Comparison of ENCODE assay signal across 8 cellular contexts in genomic region chr3:9791790-9792404, GRCh38. TPM values are rescaled to one million over a fixed set of nuclear protein-coding genes. Genes with fewer than 3 reads are reported as not detected.
DNase-seq lines count a peak whose midpoint lies in the region; ATAC-seq and TF ChIP-seq lines count a peak whose summit lies in the region.

No MANE protein-coding gene starts in this region.

- TF ChIP-seq RAD21 in IMR-90 (IDR thresholded peaks at IDR 0.05; ENCODE audit: low read length), result no peak

- H3K27me3 ChIP-seq in IMR-90 (ENCODE audit: control insufficient read depth, insufficient read depth, low read length), result no peaks in the 10 kb centered on the region
- H3K27me3 ChIP-seq in naive thymus-derived CD4-positive, alpha-beta T cell (ENCODE audit: control insufficient read depth in 2 of 2, insufficient read depth in 2 of 2, low read length in 2 of 2), result no peaks in the 10 kb centered on the region

- CTCF ChIA-PET in IMR-90 (lab: Yijun Ruan, JAX), result interaction anchor here (0.9 kb wide), 1 partner anchor 76 kb away, joined by 5 read pairs; no protein-coding TSS in a partner anchor
- CTCF ChIA-PET in naive thymus-derived CD4-positive, alpha-beta T cell (lab: Charles Lee), result interaction anchor here (1.4 kb wide), 1 partner anchor 16 kb away, joined by 7 read pairs; no protein-coding TSS in a partner anchor

- H3K4me2 ChIP-seq in IMR-90 (ENCODE audit: low read depth, low read length), result peak overlapping the region; percentile 94

- H3K4me3 Mint-ChIP-seq in naive thymus-derived CD4-positive, alpha-beta T cell, result peak overlapping the region; percentile 90 to 100 (median 98)

- H2BK5ac ChIP-seq in IMR-90 (ENCODE audit: low read depth, low read length, poor library complexity, severe bottlenecking), result peak overlapping the region; percentile 95

- POLR2A ChIA-PET in IMR-90 (lab: Charles Lee; ENCODE audit: unreplicated experiment), result no interaction called here
- POLR2A ChIA-PET in naive thymus-derived CD4-positive, alpha-beta T cell (lab: Charles Lee), result interaction anchor here (0.5 to 2.7 kb wide), 29 partner anchors 10 to 472 kb away, joined by 3 to 61 read pairs (median 5); partner anchors contain the start of genes BRPF1, CAMK1, CRELD1 and JAGN1

- peaks cover 19% of the 10 kb centered on the region for H3K9me1 ChIP-seq in IMR-90 (ENCODE audit: insufficient read depth, low read length)

- H2BK120ac ChIP-seq in IMR-90 (ENCODE audit: low read depth, low read length), result peak overlapping the region; percentile 60

- peak overlapping the region; percentile 89 for H4K5ac ChIP-seq in IMR-90 (ENCODE audit: low read depth, low read length)

- no peaks in the 10 kb centered on the region for H3K9me3 Mint-ChIP-seq in naive thymus-derived CD4-positive, alpha-beta T cell

- peak overlapping the region; percentile 53 for H2BK15ac ChIP-seq in IMR-90 (ENCODE audit: low read depth, low read length)

- H3K27ac Mint-ChIP-seq in naive thymus-derived CD4-positive, alpha-beta T cell, result peak overlapping the region; percentile 97 to 100 (median 99)

- H3K27ac ChIP-seq in IMR-90 (ENCODE audit: insufficient read depth, low read length), result peak overlapping the region; percentile 95
- H3K27ac ChIP-seq in naive thymus-derived CD4-positive, alpha-beta T cell (ENCODE audit: low read depth, low read length), result peak overlapping the region; percentile 98

- in situ Hi-C loops in IMR-90 (cut with MboI; ENCODE audit: low sequenced_read_pairs), result no loop called here

- peak overlapping the region; percentile 96 for H3K23ac ChIP-seq in IMR-90 (ENCODE audit: low read depth, low read length)

- H4K8ac ChIP-seq in IMR-90 (ENCODE audit: low read depth in 2 of 2, low read length in 2 of 2), result peak overlapping the region; percentile 88 to 97

- H2AK9ac ChIP-seq in IMR-90 (replicated peaks; ENCODE audit: low read depth, low read length, poor library complexity), result peak overlapping the region; percentile 95

- H3K4me3 ChIP-seq in AG09309 (ENCODE audit: control insufficient read depth, low read depth, low read length) (peak overlapping the region; percentile 93), IMR-90 (ENCODE audit: insufficient read depth, low read depth, low read length) (peak overlapping the region; percentile 88), choroid plexus epithelial cell (ENCODE audit: low read depth, low read length) (peak overlapping the region; percentile 83)
- peak overlapping the region; percentile 81 for H3K4me3 ChIP-seq in naive thymus-derived CD4-positive, alpha-beta T cell (ENCODE audit: low read length)

- H3K79me1 ChIP-seq in IMR-90 (ENCODE audit: low read depth in 1 of 2, low read length in 2 of 2), result peaks cover 31 to 51% of the 10 kb centered on the region in 2 experiments

- no peak overlapping the region for H2BK20ac ChIP-seq in IMR-90 (ENCODE audit: low read depth, low read length)

- peak overlapping the region; percentile 94 for H2AFZ ChIP-seq in IMR-90 (replicated peaks; ENCODE audit: low read length, poor library complexity)

- dilution Hi-C loops in IMR-90 (cut with HindIII; ENCODE audit: low sequenced_read_pairs, unreplicated experiment), result no loop called here

- peaks cover 18 to 44% (median 34%) of the 10 kb centered on the region in 5 donors for H3K36me3 Mint-ChIP-seq in naive thymus-derived CD4-positive, alpha-beta T cell

- H3K4ac ChIP-seq in IMR-90 (ENCODE audit: low read depth, low read length), result peak overlapping the region; percentile 97

- TSS peak; percentile 64 for BruUV-seq in IMR-90 (replicated peaks; lab: Mats Ljungman, UMichigan)

- H3K56ac ChIP-seq in IMR-90 (ENCODE audit: extremely low read depth, insufficient read depth, low read length), result peak overlapping the region; percentile 84

- 0 out of 2 replicates have a peak, but pooled peaks have one; percentile 11 for TF ChIP-seq POLR2A in IMR-90 (IDR thresholded peaks at IDR 0.05; ENCODE audit: low read depth, low read length)

- TF ChIP-seq CTCF in AG09309 (IDR thresholded peaks at IDR 0.05; ENCODE audit: control insufficient read depth, insufficient read depth, low read depth, low read length, missing control alignments) (no peak), IMR-90 (conservative IDR thresholded peaks at IDR 0.05; ENCODE audit: low read depth, low read length) (no peak), choroid plexus epithelial cell (conservative IDR thresholded peaks at IDR 0.05; ENCODE audit: low read depth, low read length) (no peak)

- peak overlapping the region; percentile 97 for H3K14ac ChIP-seq in IMR-90 (replicated peaks; ENCODE audit: low read depth, low read length)

- H3K18ac ChIP-seq in IMR-90 (ENCODE audit: low read depth, low read length), result peak overlapping the region; percentile 64

- 94% methylated on average over 2 of the region's 14 CpGs; no CpG with 5 or more reads in 1 of the 2 experiments for WGBS in IMR-90 (ENCODE audit: extremely low coverage in 2 of 2, insufficient read length in 1 of 2), 2 experiments

- H3K9me3 ChIP-seq in IMR-90 (ENCODE audit: control insufficient read depth, insufficient read depth, low read length), result no peaks in the 10 kb centered on the region
- no peaks in the 10 kb centered on the region for H3K9me3 ChIP-seq in naive thymus-derived CD4-positive, alpha-beta T cell (ENCODE audit: control insufficient read depth in 2 of 3, low read length in 3 of 3)

- H3K36me3 ChIP-seq in IMR-90 (ENCODE audit: control insufficient read depth, insufficient read depth, low read length), result peaks cover 29% of the 10 kb centered on the region
- H3K36me3 ChIP-seq in naive thymus-derived CD4-positive, alpha-beta T cell (ENCODE audit: control insufficient read depth in 2 of 3, insufficient read depth in 3 of 3, low read length in 3 of 3), result peaks cover 0 to 44% (median under 1%) of the 10 kb centered on the region in 3 experiments

- H4K91ac ChIP-seq in IMR-90 (ENCODE audit: insufficient read depth, low read depth, low read length), result peak overlapping the region; percentile 84

- H3K4me1 ChIP-seq in IMR-90 (ENCODE audit: control insufficient read depth, insufficient read depth, low read length), result peaks cover 9% of the 10 kb centered on the region
- H3K4me1 ChIP-seq in naive thymus-derived CD4-positive, alpha-beta T cell (ENCODE audit: control insufficient read depth in 2 of 2, insufficient read depth in 2 of 2, low read length in 2 of 2), result peaks cover 44 to 46% of the 10 kb centered on the region in 2 donors

- H3K9ac ChIP-seq in IMR-90 (ENCODE audit: low read depth, low read length), result peak overlapping the region; percentile 87

- intact Hi-C loops in IMR-90 (cut with micrococcal nuclease), result loop anchor here (5.0 kb wide), 1 partner anchor 60 kb away; the partner anchor contains the start of gene BRPF1
- intact Hi-C loops in naive thymus-derived CD4-positive, alpha-beta T cell (cut with micrococcal nuclease), result loop anchor here (1.0 to 10.0 kb wide), 20 partner anchors 12 to 529 kb away; partner anchors contain the start of genes BRPF1 (in 2 of the 2), CRELD1 (in 2 of the 2), EMC3 (in 2 of the 2) and JAGN1 (in 2 of the 2)

- peaks cover 45 to 75% (median 62%) of the 10 kb centered on the region in 7 donors for H3K4me1 Mint-ChIP-seq in naive thymus-derived CD4-positive, alpha-beta T cell

- no peak for ATAC-seq in IMR-90 (ENCODE audit: low read depth)
- no peak for ATAC-seq in naive thymus-derived CD4-positive, alpha-beta T cell

- peak overlapping the region; percentile 93 for H2AK5ac ChIP-seq in IMR-90 (ENCODE audit: low read depth, low read length)

- H4K20me1 ChIP-seq in IMR-90 (ENCODE audit: insufficient read depth, low read length), result peaks cover 22% of the 10 kb centered on the region; the same call in 1 of the 2 replicates

- DNase-seq in AG09309 (ENCODE audit: low read depth) (no peak), IMR-90 (no peak), choroid plexus epithelial cell (ENCODE audit: low read depth) (no peak), ureter (ENCODE audit: low spot score) (no peak), Ammon's horn (ENCODE audit: low spot score) (no peak), DMS 273 treated with DMSO at 0.1 percent for 48 hours (lab: John Stamatoyannopoulos, UW) (no peak), NCI-H2196 treated with DMSO at 0.1 percent for 48 hours (lab: John Stamatoyannopoulos, UW; ENCODE audit: unreplicated experiment) (no peak)
- DNase-seq in naive thymus-derived CD4-positive, alpha-beta T cell, result no peak

- H3K27me3 Mint-ChIP-seq in naive thymus-derived CD4-positive, alpha-beta T cell, result no peaks in the 10 kb centered on the region

RNA-seq across cellular contexts. Expression of gene TADA3, which starts 0.4 kb away (rescaled TPM):
- total RNA-seq in IMR-90 (2012; rRNA removed) (69.7 and 83.0 TPM in 2 replicates), ureter (54.6 TPM)
- 68.0 and 69.7 TPM in 2 replicates for polyA plus RNA-seq in IMR-90 (2012; rRNA removed)
- 67.8 and 79.3 TPM in 2 replicates for polyA plus RNA-seq in IMR-90 (2012; cell fraction: cytosol; rRNA removed)
- polyA plus RNA-seq in IMR-90 (2012; cell fraction: nucleus; rRNA removed; ENCODE audit: low replicate concordance), result 37.7 and 38.4 TPM in 2 replicates
- 10 to 100 TPM; 31.6 to 67.4 (median 36.8) TPM for total RNA-seq in naive thymus-derived CD4-positive, alpha-beta T cell
- polyA plus RNA-seq in naive thymus-derived CD4-positive, alpha-beta T cell, result 10 to 100 TPM; 44.3 to 69.5 TPM

RNA-seq across cellular contexts. Expression of gene ARPC4, which starts 1.0 kb away (rescaled TPM):
- total RNA-seq in IMR-90 (2012; rRNA removed), result 383 and 405 TPM in 2 replicates
- 160 and 188 TPM in 2 replicates for polyA plus RNA-seq in IMR-90 (2012; rRNA removed)
- polyA plus RNA-seq in IMR-90 (2012; cell fraction: cytosol; rRNA removed), result 123 and 177 TPM in 2 replicates
- polyA plus RNA-seq in IMR-90 (2012; cell fraction: nucleus; rRNA removed; ENCODE audit: low replicate concordance), result 64.3 and 102 TPM in 2 replicates
- 100 to 1,000 TPM; 128 to 273 (median 129) TPM for total RNA-seq in naive thymus-derived CD4-positive, alpha-beta T cell
- polyA plus RNA-seq in naive thymus-derived CD4-positive, alpha-beta T cell, result 100 to 1,000 TPM; 205 to 212 TPM
- 166 TPM for total RNA-seq in ureter

RNA-seq across cellular contexts. Expression of gene TTLL3, which starts 18.2 kb away (rescaled TPM):
- total RNA-seq in IMR-90 (2012; rRNA removed) (5.8 and 6.8 TPM in 2 replicates), ureter (98.3 TPM)
- 37.4 and 43.4 TPM in 2 replicates for polyA plus RNA-seq in IMR-90 (2012; rRNA removed)
- polyA plus RNA-seq in IMR-90 (2012; cell fraction: cytosol; rRNA removed), result 11.2 TPM in 2 replicates
- 411 and 417 TPM in 2 replicates for polyA plus RNA-seq in IMR-90 (2012; cell fraction: nucleus; rRNA removed; ENCODE audit: low replicate concordance)
- total RNA-seq in naive thymus-derived CD4-positive, alpha-beta T cell, result 100 to 1,000 TPM in 1 of 5 experiments, 10 to 100 TPM in 4; 54.9 to 106 (median 68.0) TPM
- 1 to 10 TPM; 2.5 to 3.3 TPM for polyA plus RNA-seq in naive thymus-derived CD4-positive, alpha-beta T cell

RNA-seq across cellular contexts. Expression of gene CAMK1, which starts 22.1 kb away (rescaled TPM):
- total RNA-seq in IMR-90 (2012; rRNA removed) (28.9 and 33.3 TPM in 2 replicates), ureter (24.3 TPM)
- polyA plus RNA-seq in IMR-90 (2012; rRNA removed), result 36.4 and 41.2 TPM in 2 replicates
- 41.3 and 45.9 TPM in 2 replicates for polyA plus RNA-seq in IMR-90 (2012; cell fraction: cytosol; rRNA removed)
- 22.2 and 41.7 TPM in 2 replicates for polyA plus RNA-seq in IMR-90 (2012; cell fraction: nucleus; rRNA removed; ENCODE audit: low replicate concordance)
- 10 to 100 TPM in 2 of 5 experiments, 1 to 10 TPM in 3; 2.1 to 36.3 (median 2.5) TPM for total RNA-seq in naive thymus-derived CD4-positive, alpha-beta T cell
- polyA plus RNA-seq in naive thymus-derived CD4-positive, alpha-beta T cell, result 1 to 10 TPM in 1 of 2 donors, under 1 TPM in 1; 0.85 to 2.1 TPM

RNA-seq across cellular contexts. Expression of gene OGG1, which starts 42.1 kb away (rescaled TPM):
- total RNA-seq in IMR-90 (2012; rRNA removed) (14.9 and 15.8 TPM in 2 replicates), ureter (25.3 TPM)
- 25.6 and 28.2 TPM in 2 replicates for polyA plus RNA-seq in IMR-90 (2012; rRNA removed)
- polyA plus RNA-seq in IMR-90 (2012; cell fraction: cytosol; rRNA removed), result 24.6 and 29.1 TPM in 2 replicates
- polyA plus RNA-seq in IMR-90 (2012; cell fraction: nucleus; rRNA removed; ENCODE audit: low replicate concordance), result 30.2 and 34.3 TPM in 2 replicates
- total RNA-seq in naive thymus-derived CD4-positive, alpha-beta T cell, result 10 to 100 TPM; 18.8 to 42.9 (median 31.6) TPM
- polyA plus RNA-seq in naive thymus-derived CD4-positive, alpha-beta T cell, result 10 to 100 TPM; 18.4 to 26.8 TPM
